Comparison of ENCODE assay signal across 8 cellular contexts in the genomic region with DNA sequence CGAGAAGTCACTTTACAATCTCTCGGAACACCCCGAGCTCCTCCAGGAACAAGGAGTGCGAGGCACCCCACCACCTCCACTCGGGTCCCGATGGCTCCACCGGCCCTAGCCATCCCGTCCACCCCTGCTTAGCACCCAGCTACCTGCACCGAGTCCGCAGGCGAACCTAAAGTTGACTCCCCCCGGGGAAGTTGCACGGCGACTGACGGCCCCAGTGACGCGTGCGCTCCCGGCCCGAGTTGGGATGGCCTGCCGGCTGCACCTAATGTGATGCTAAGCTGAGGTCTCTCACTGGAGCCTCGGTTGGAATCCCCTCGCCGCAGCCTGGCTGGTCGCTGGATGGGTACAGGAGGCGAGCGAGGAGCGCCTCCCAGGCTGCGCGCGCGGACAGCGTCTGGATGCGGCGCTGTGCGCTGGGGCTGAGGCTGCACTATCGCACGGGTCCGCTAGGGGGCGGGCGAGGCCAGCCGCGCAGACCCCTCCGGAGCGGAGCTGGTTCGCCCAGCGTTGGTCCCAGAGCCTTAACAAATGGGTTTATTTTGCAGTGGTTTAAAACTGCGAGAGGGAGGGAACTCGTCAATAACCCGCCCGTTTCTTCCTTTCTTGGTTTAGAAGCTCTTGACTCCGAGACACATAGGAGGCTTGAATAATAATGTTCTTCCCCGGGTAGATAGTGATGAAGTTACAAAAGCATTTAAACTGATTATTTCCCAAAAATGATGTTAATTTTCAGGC. TPM values are rescaled to one million over a fixed set of nuclear protein-coding genes. Genes with fewer than 3 reads are reported as not detected.
DNase-seq lines count a peak whose midpoint lies in the region; ATAC-seq and TF ChIP-seq lines count a peak whose summit lies in the region.

A gene (minus strand): TSS at position 526 of the 735 bp plus-strand sequence. CDS start 1,426 bp downstream, outside the sequence.

- CTCF ChIA-PET in activated CD8-positive, alpha-beta memory T cell treated with anti-CD3 and anti-CD28 coated beads, Interleukin-2, amount 10 ng/mL, durations not matched to agents 7 days and 5 days (lab: Charles Lee): interaction anchor here (0.7 to 1.7 kb wide), 19 partner anchors 9 to 533 kb away, joined by 3 to 10 read pairs (median 4); a partner anchor contains a TSS

- no peaks in the 10 kb centered on the region for H3K9me3 ChIP-seq in mucosa of stomach (ENCODE audit: control insufficient read depth, low read length)

- no peaks in the 10 kb centered on the region for H3K36me3 ChIP-seq in mucosa of stomach (ENCODE audit: control insufficient read depth, insufficient read depth, low read length)

- peak; percentile 30 for TF ChIP-seq POLR2A in GM18526 (IDR thresholded peaks at IDR 0.05; ENCODE audit: extremely low read depth, insufficient read length)

- H3K9me3 Mint-ChIP-seq in activated CD8-positive, alpha-beta memory T cell treated with anti-CD3 and anti-CD28 coated beads, Interleukin-2, amount 10 ng/mL, durations not matched to agents 7 days and 5 days (ENCODE audit: low read depth): no peaks in the 10 kb centered on the region
- H3K9me3 Mint-ChIP-seq in stimulated activated memory B cell treated with anti-CD40 and anti-IgM and Interleukin-4, amounts not matched to agents 10 μg/mL and 1 μg/mL and 100 μg/mL, for 72 hours: no peaks in the 10 kb centered on the region

- H3K27ac Mint-ChIP-seq in activated CD8-positive, alpha-beta memory T cell treated with anti-CD3 and anti-CD28 coated beads, Interleukin-2, amount 10 ng/mL, durations not matched to agents 7 days and 5 days: no peak within 1 kb of the TSS
- peak within 1 kb of the TSS; percentile 44 for H3K27ac Mint-ChIP-seq in stimulated activated memory B cell treated with anti-CD40 and anti-IgM and Interleukin-4, amounts not matched to agents 10 μg/mL and 1 μg/mL and 100 μg/mL, for 72 hours

- H3K4me3 Mint-ChIP-seq in activated CD8-positive, alpha-beta memory T cell treated with anti-CD3 and anti-CD28 coated beads, Interleukin-2, amount 10 ng/mL, durations not matched to agents 7 days and 5 days: peak within 1 kb of the TSS; percentile 32
- H3K4me3 Mint-ChIP-seq in stimulated activated memory B cell treated with anti-CD40 and anti-IgM and Interleukin-4, amounts not matched to agents 10 μg/mL and 1 μg/mL and 100 μg/mL, for 72 hours: peak within 1 kb of the TSS; percentile 75

- no peak within 1 kb of the TSS for H3K9ac ChIP-seq in mucosa of stomach (ENCODE audit: low read length)

- peaks cover 45% of the 10 kb centered on the region for H3K27me3 ChIP-seq in mucosa of stomach (ENCODE audit: control insufficient read depth, insufficient read depth, low read length)

- TF ChIP-seq CTCF in epithelial cell of proximal tubule (conservative IDR thresholded peaks at IDR 0.05; ENCODE audit: low read depth, low read length): peak; percentile 95

- DNase-seq in AG20443 (ENCODE audit: low spot score) (peak; percentile 95), NCI-H2227 (lab: John Stamatoyannopoulos, UW; ENCODE audit: unreplicated experiment) (peak; percentile 83), epithelial cell of proximal tubule (ENCODE audit: low read depth) (no peak)
- DNase-seq in activated CD8-positive, alpha-beta memory T cell treated with anti-CD3 and anti-CD28 coated beads, Interleukin-2, amount 10 ng/mL, durations not matched to agents 7 days and 5 days: peak; percentile 67

- H3K27me3 Mint-ChIP-seq in activated CD8-positive, alpha-beta memory T cell treated with anti-CD3 and anti-CD28 coated beads, Interleukin-2, amount 10 ng/mL, durations not matched to agents 7 days and 5 days: peaks cover 50% of the 10 kb centered on the region
- H3K27me3 Mint-ChIP-seq in stimulated activated memory B cell treated with anti-CD40 and anti-IgM and Interleukin-4, amounts not matched to agents 10 μg/mL and 1 μg/mL and 100 μg/mL, for 72 hours: peaks cover 56% of the 10 kb centered on the region

- peaks cover 25% of the 10 kb centered on the region for H3K4me1 ChIP-seq in mucosa of stomach (ENCODE audit: control insufficient read depth, insufficient read depth, low read length)

- peaks cover 18% of the 10 kb centered on the region for H3K4me1 Mint-ChIP-seq in activated CD8-positive, alpha-beta memory T cell treated with anti-CD3 and anti-CD28 coated beads, Interleukin-2, amount 10 ng/mL, durations not matched to agents 7 days and 5 days
- H3K4me1 Mint-ChIP-seq in stimulated activated memory B cell treated with anti-CD40 and anti-IgM and Interleukin-4, amounts not matched to agents 10 μg/mL and 1 μg/mL and 100 μg/mL, for 72 hours: peaks cover 15% of the 10 kb centered on the region

- H3K36me3 Mint-ChIP-seq in activated CD8-positive, alpha-beta memory T cell treated with anti-CD3 and anti-CD28 coated beads, Interleukin-2, amount 10 ng/mL, durations not matched to agents 7 days and 5 days: no peaks in the 10 kb centered on the region
- no peaks in the 10 kb centered on the region for H3K36me3 Mint-ChIP-seq in stimulated activated memory B cell treated with anti-CD40 and anti-IgM and Interleukin-4, amounts not matched to agents 10 μg/mL and 1 μg/mL and 100 μg/mL, for 72 hours

- H3K4me3 ChIP-seq in epithelial cell of proximal tubule (ENCODE audit: low read depth, low read length): peak within 1 kb of the TSS; percentile 57
- peak within 1 kb of the TSS; percentile 19 for H3K4me3 ChIP-seq in mucosa of stomach (ENCODE audit: low read length)

- peak; percentile 74 for ATAC-seq in HG03039 (IDR thresholded peaks at IDR 0.05; ENCODE audit: unreplicated experiment)
- peak; percentile 92 for ATAC-seq in activated CD8-positive, alpha-beta memory T cell treated with anti-CD3 and anti-CD28 coated beads, Interleukin-2, amount 10 ng/mL, durations not matched to agents 7 days and 5 days
- peak; percentile 79 for ATAC-seq in stimulated activated memory B cell treated with anti-CD40 and anti-IgM and Interleukin-4, amounts not matched to agents 10 μg/mL and 1 μg/mL and 100 μg/mL, for 72 hours

RNA-seq across cellular contexts. Expression of the gene that starts here (rescaled TPM):
- total RNA-seq in activated CD8-positive, alpha-beta memory T cell treated with anti-CD3 and anti-CD28 coated beads, Interleukin-2, amount 10 ng/mL, durations not matched to agents 7 days and 5 days: 1 to 10 TPM; 1.3 to 1.4 TPM
- total RNA-seq in epithelial cell of proximal tubule: 5.9 and 8.4 TPM in 2 replicates
